In genomic region chr7:30904566-30904965, GRCh38 we compare ENCODE assay signal across 2 cellular contexts.
TF ChIP-seq lines count a peak whose summit lies in the region.

No MANE protein-coding gene starts in this region.

TF ChIP-seq in IMR-90, 13 proteins besides CTCF, POLR2A, EP300 and RAD21:
- TF ChIP-seq CHD1 (IDR thresholded peaks at IDR 0.05; ENCODE audit: low read depth, low read length), result no peak

TF ChIP-seq in K562, 482 proteins besides CTCF, POLR2A, EP300 and RAD21:
- TF ChIP-seq TFE3 (CRISPR knock-in tag; IDR thresholded peaks at IDR 0.05), result no peak
- TF ChIP-seq RFX7 (CRISPR knock-in tag; IDR thresholded peaks at IDR 0.05), result no peak
